ENCODE assay signal across 9 cellular contexts in the genomic region with DNA sequence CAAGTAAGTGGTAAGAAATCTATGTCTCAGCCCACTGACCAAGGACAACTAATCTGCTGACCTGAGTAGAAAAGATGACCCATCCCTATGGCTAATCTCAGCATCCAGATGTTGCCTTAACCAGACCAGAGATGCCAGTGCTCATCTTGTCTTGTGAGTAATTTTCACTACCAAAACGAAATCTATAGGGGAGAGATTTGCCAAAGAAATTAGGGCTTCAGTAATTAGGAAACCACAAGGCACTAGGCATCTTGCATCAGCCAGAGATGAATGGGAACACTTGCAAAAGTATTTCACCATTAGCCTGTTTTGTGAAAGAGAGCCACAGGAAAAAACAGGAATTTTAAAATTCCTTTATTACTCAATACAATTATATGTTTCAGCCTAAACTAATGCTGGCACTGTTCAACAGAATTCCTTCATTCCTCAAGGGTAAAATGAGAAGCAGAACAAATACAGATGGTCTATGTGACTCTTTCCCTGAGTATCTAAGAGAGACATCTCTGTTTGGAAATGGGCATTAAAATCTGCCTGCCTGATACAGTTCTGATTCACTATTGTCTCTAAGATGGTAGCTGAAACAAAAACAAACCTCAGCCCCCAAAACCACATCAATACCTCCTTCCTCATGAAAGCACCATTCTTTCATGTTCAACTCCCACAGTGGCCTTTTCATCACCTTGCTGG.
DNase-seq lines count a peak whose midpoint lies in the region; ATAC-seq and TF ChIP-seq lines count a peak whose summit lies in the region.
"Had no signal": no experiment of that assay in that cellular context is flagged by ENCODE, and none has a peak within 500 bp of the region (broad histone marks: within the 10 kb centered on the region; RNA-seq: fewer than 3 reads in every experiment).

No MANE protein-coding gene starts in this region.

- no peak overlapping the region for H3K27ac Mint-ChIP-seq in stimulated activated memory B cell treated with anti-CD40 and anti-IgM and Interleukin-4, amounts not matched to agents 10 μg/mL and 1 μg/mL and 100 μg/mL, for 72 hours
- H3K27ac Mint-ChIP-seq in progenitor cell of endocrine pancreas: no peak overlapping the region
- H3K27ac Mint-ChIP-seq: CD4-positive, alpha-beta memory T cell had no signal

- H3K27me3 Mint-ChIP-seq in activated T-cell treated with anti-CD3 and anti-CD28 coated beads, Interleukin-2, amount 50 U/mL, for 4 hours (ENCODE audit: low read depth): no peaks in the 10 kb centered on the region
- H3K27me3 Mint-ChIP-seq in stimulated activated memory B cell treated with anti-CD40 and anti-IgM and Interleukin-4, amounts not matched to agents 10 μg/mL and 1 μg/mL and 100 μg/mL, for 72 hours: no peaks in the 10 kb centered on the region
- peaks cover 6% of the 10 kb centered on the region for H3K27me3 Mint-ChIP-seq in progenitor cell of endocrine pancreas
- H3K27me3 Mint-ChIP-seq: CD4-positive, alpha-beta memory T cell had no signal

- DNase-seq in activated T-cell treated with anti-CD3 and anti-CD28 coated beads, Interleukin-2, amount 50 U/mL, for 4 hours: no peak
- no peak for DNase-seq in activated T-cell treated with anti-CD3 and anti-CD28 coated beads, Interleukin-2, amount 50 U/mL, for 48 hours
- DNase-seq in breast epithelium (ENCODE audit: low spot score in 2 of 2) (no peak), esophagus muscularis mucosa (ENCODE audit: extremely low spot score) (no peak), HK-2 (ENCODE audit: unreplicated experiment) (no peak), progenitor cell of endocrine pancreas (ENCODE audit: low spot score, unreplicated experiment) (no peak)

- peaks cover 34% of the 10 kb centered on the region for H3K4me1 Mint-ChIP-seq in activated T-cell treated with anti-CD3 and anti-CD28 coated beads, Interleukin-2, amount 50 U/mL, for 4 hours (ENCODE audit: low read depth)
- H3K4me1 Mint-ChIP-seq in stimulated activated memory B cell treated with anti-CD40 and anti-IgM and Interleukin-4, amounts not matched to agents 10 μg/mL and 1 μg/mL and 100 μg/mL, for 72 hours: peaks cover 34% of the 10 kb centered on the region
- peaks cover 5% of the 10 kb centered on the region for H3K4me1 Mint-ChIP-seq in progenitor cell of endocrine pancreas (ENCODE audit: low read depth)

- TF ChIP-seq CTCF in breast epithelium (IDR thresholded peaks at IDR 0.05) (no peak), esophagus muscularis mucosa (IDR thresholded peaks at IDR 0.05) (no peak), progenitor cell of endocrine pancreas (IDR thresholded peaks at IDR 0.05; ENCODE audit: unreplicated experiment) (no peak)

- intact Hi-C loops in breast epithelium (cut with DNase I; ENCODE audit: low total_unique reads): no loop called here
- intact Hi-C loops in esophagus muscularis mucosa (cut with DNase I): no loop called here

- H3K9me3 Mint-ChIP-seq in activated T-cell treated with anti-CD3 and anti-CD28 coated beads, Interleukin-2, amount 50 U/mL, for 4 hours: no peaks in the 10 kb centered on the region
- H3K9me3 Mint-ChIP-seq in stimulated activated memory B cell treated with anti-CD40 and anti-IgM and Interleukin-4, amounts not matched to agents 10 μg/mL and 1 μg/mL and 100 μg/mL, for 72 hours: no peaks in the 10 kb centered on the region
- no peaks in the 10 kb centered on the region for H3K9me3 Mint-ChIP-seq in progenitor cell of endocrine pancreas (ENCODE audit: low read depth)
- H3K9me3 Mint-ChIP-seq: CD4-positive, alpha-beta memory T cell had no signal

- H3K4me3 ChIP-seq in breast epithelium (no peak overlapping the region), esophagus muscularis mucosa (no peak overlapping the region)

- H3K9me3 ChIP-seq in breast epithelium: no peaks in the 10 kb centered on the region
- no peaks in the 10 kb centered on the region for H3K9me3 ChIP-seq in esophagus muscularis mucosa

- H3K4me1 ChIP-seq in breast epithelium (no peaks in the 10 kb centered on the region), esophagus muscularis mucosa (no peaks in the 10 kb centered on the region)

- no peaks in the 10 kb centered on the region for H3K27me3 ChIP-seq in breast epithelium
- H3K27me3 ChIP-seq in esophagus muscularis mucosa: no peaks in the 10 kb centered on the region

- no peaks in the 10 kb centered on the region for H3K36me3 Mint-ChIP-seq in activated T-cell treated with anti-CD3 and anti-CD28 coated beads, Interleukin-2, amount 50 U/mL, for 4 hours (ENCODE audit: insufficient read depth)
- H3K36me3 Mint-ChIP-seq in stimulated activated memory B cell treated with anti-CD40 and anti-IgM and Interleukin-4, amounts not matched to agents 10 μg/mL and 1 μg/mL and 100 μg/mL, for 72 hours: no peaks in the 10 kb centered on the region
- H3K36me3 Mint-ChIP-seq in progenitor cell of endocrine pancreas (ENCODE audit: insufficient read depth): no peaks in the 10 kb centered on the region
- H3K36me3 Mint-ChIP-seq: CD4-positive, alpha-beta memory T cell had no signal

- TF ChIP-seq EP300 in esophagus muscularis mucosa (IDR thresholded peaks at IDR 0.05): no peak

- WGBS in esophagus muscularis mucosa: 53% methylated on average over 1 of the region's 1 CpG

- TF ChIP-seq POLR2A in breast epithelium (IDR thresholded peaks at IDR 0.05) (no peak), esophagus muscularis mucosa (IDR thresholded peaks at IDR 0.05; ENCODE audit: low read depth) (no peak)

- H3K36me3 ChIP-seq in breast epithelium: no peaks in the 10 kb centered on the region
- H3K36me3 ChIP-seq in esophagus muscularis mucosa: no peaks in the 10 kb centered on the region

- H3K27ac ChIP-seq in breast epithelium (peak overlapping the region; percentile 50 to 62), esophagus muscularis mucosa (replicated peaks in 1 of 4) (no peak overlapping the region)

- peak; percentile 78 to 79 for ATAC-seq in activated T-cell treated with anti-CD3 and anti-CD28 coated beads, Interleukin-2, amount 50 U/mL, for 4 hours
- ATAC-seq in HG03378 (IDR thresholded peaks at IDR 0.05; ENCODE audit: unreplicated experiment): peak; percentile 51
- ATAC-seq in stimulated activated memory B cell treated with anti-CD40 and anti-IgM and Interleukin-4, amounts not matched to agents 10 μg/mL and 1 μg/mL and 100 μg/mL, for 72 hours: peak; percentile 77

- H3K4me3 Mint-ChIP-seq in activated T-cell treated with anti-CD3 and anti-CD28 coated beads, Interleukin-2, amount 50 U/mL, for 4 hours: no peak overlapping the region
- H3K4me3 Mint-ChIP-seq in stimulated activated memory B cell treated with anti-CD40 and anti-IgM and Interleukin-4, amounts not matched to agents 10 μg/mL and 1 μg/mL and 100 μg/mL, for 72 hours: no peak overlapping the region
- no peak overlapping the region for H3K4me3 Mint-ChIP-seq in progenitor cell of endocrine pancreas (ENCODE audit: low read depth)
- H3K4me3 Mint-ChIP-seq: CD4-positive, alpha-beta memory T cell had no signal

Comparison
In these comparisons a context has a peak if more than half of its experiments do, and no peak if none do; other contexts are left out.
1. H3K27ac ChIP-seq: peak in breast epithelium (2 of 2); none in esophagus muscularis mucosa (0 of 4).
2. Peak in every context shown above with its lines, with median percentiles within 50 percentile points of each other: ATAC-seq.